In the genomic region with DNA sequence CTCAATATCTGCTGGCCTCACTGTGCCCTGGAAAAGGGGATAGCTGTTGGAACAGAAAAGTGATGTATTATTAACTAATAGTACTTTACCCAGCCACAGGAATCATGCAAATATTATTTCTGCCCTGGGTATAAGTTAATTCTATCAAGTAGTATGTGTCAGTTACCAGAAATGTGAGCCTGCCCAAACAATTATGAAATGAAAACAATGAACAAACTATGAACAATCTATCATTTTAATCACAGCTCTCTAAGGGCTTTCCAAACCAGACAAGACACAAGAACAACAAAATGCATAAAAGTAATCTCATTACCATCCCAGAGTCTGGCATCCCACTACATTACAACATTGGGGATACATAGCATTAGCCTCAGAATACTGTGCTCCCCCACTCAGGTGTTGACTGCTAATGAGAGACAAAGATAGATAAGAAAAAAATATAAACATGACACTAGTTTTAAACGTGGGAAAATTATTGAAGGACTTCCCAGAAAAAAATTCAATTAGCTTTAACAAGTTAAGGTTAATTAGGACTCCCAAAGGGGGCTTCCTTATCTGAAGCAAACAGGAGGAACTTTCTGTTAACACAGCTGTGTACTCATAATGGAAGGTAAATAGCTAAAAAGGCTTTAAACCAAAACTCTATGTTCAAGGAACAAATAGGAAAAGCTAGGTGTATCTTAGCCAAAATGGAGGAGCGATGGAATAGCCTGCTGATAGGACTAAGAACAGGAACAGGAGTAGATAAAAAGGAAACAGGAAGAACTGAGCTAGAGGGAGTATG, we compare ENCODE assay signal across 16 cellular contexts. TPM values are rescaled to one million over a fixed set of nuclear protein-coding genes. Genes with fewer than 3 reads are reported as not detected.
DNase-seq lines count a peak whose midpoint lies in the region; ATAC-seq and TF ChIP-seq lines count a peak whose summit lies in the region.
"Had no signal": no experiment of that assay in that cellular context is flagged by ENCODE, and none has a peak within 500 bp of the region (broad histone marks: within the 10 kb centered on the region; RNA-seq: fewer than 3 reads in every experiment).

No MANE protein-coding gene starts in this region.

- H3K4me1 Mint-ChIP-seq in T-helper 2 cell treated with Interferon-gamma antibody and Interleukin-4, amounts not matched to agents 5 μg/mL and 100 μg/mL, for 36 hours (ENCODE audit: low read depth) = peaks cover 37% of the 10 kb centered on the region
- H3K4me1 Mint-ChIP-seq in dendritic cell treated with granulocyte-macrophage colony-stimulating factor and Interleukin-4, amounts not matched to agents 40 ng/mL and 50 ng/mL, for 4 days (ENCODE audit: low read depth) = peaks cover 41% of the 10 kb centered on the region
- peaks cover 42% of the 10 kb centered on the region for H3K4me1 Mint-ChIP-seq in progenitor cell of endocrine pancreas (ENCODE audit: low read depth)

- peak overlapping the region; percentile 80 for H3K4me3 Mint-ChIP-seq in T-helper 2 cell treated with Interferon-gamma antibody and Interleukin-4, amounts not matched to agents 5 μg/mL and 100 μg/mL, for 36 hours
- H3K4me3 Mint-ChIP-seq in dendritic cell treated with granulocyte-macrophage colony-stimulating factor and Interleukin-4, amounts not matched to agents 40 ng/mL and 50 ng/mL, for 4 days = no peak overlapping the region
- H3K4me3 Mint-ChIP-seq in progenitor cell of endocrine pancreas (ENCODE audit: low read depth) = peak overlapping the region; percentile 90

- DNase-seq in T-helper 2 cell treated with Interferon-gamma antibody and Interleukin-4, amounts not matched to agents 5 μg/mL and 100 μg/mL, for 36 hours (ENCODE audit: low spot score) = no peak
- DNase-seq in T-helper 2 cell = no peak
- DNase-seq in OCI-M1 (lab: John Stamatoyannopoulos, UW) = peak; percentile 15
- DNase-seq in progenitor cell of endocrine pancreas (ENCODE audit: low spot score, unreplicated experiment) = no peak
- no peak for DNase-seq in globus pallidus (ENCODE audit: low spot score)
- no peak for DNase-seq in putamen (ENCODE audit: low spot score)
- DNase-seq: activated CD4-positive, alpha-beta T cell treated with anti-CD3 and anti-CD28 coated beads for 4 hours; central memory CD4-positive, alpha-beta T cell; head of caudate nucleus; NCI-H2081; RPMI8226; stimulated activated CD4-positive, alpha-beta T cell treated with anti-CD3 and anti-CD28 coated beads, Interleukin-1b, Interleukin-23, amount 100 ng/mL, for 48 hours; thyroid gland had no signal

- H3K27ac Mint-ChIP-seq in T-helper 2 cell treated with Interferon-gamma antibody and Interleukin-4, amounts not matched to agents 5 μg/mL and 100 μg/mL, for 36 hours = peak overlapping the region; percentile 4
- peak overlapping the region; percentile 43 for H3K27ac Mint-ChIP-seq in dendritic cell treated with granulocyte-macrophage colony-stimulating factor and Interleukin-4, amounts not matched to agents 40 ng/mL and 50 ng/mL, for 4 days
- peak overlapping the region; percentile 89 for H3K27ac Mint-ChIP-seq in progenitor cell of endocrine pancreas

- no peaks in the 10 kb centered on the region for H3K9me3 Mint-ChIP-seq in T-helper 2 cell treated with Interferon-gamma antibody and Interleukin-4, amounts not matched to agents 5 μg/mL and 100 μg/mL, for 36 hours
- H3K9me3 Mint-ChIP-seq in dendritic cell treated with granulocyte-macrophage colony-stimulating factor and Interleukin-4, amounts not matched to agents 40 ng/mL and 50 ng/mL, for 4 days = no peaks in the 10 kb centered on the region
- H3K9me3 Mint-ChIP-seq in progenitor cell of endocrine pancreas (ENCODE audit: low read depth) = no peaks in the 10 kb centered on the region

- TF ChIP-seq CTCF in progenitor cell of endocrine pancreas (IDR thresholded peaks at IDR 0.05; ENCODE audit: unreplicated experiment) = no peak

- no peak for ATAC-seq in HG03469 (IDR thresholded peaks at IDR 0.05; ENCODE audit: unreplicated experiment)
- ATAC-seq: A549 had no signal

- peaks cover 10% of the 10 kb centered on the region for H3K27me3 Mint-ChIP-seq in T-helper 2 cell treated with Interferon-gamma antibody and Interleukin-4, amounts not matched to agents 5 μg/mL and 100 μg/mL, for 36 hours (ENCODE audit: low read depth)
- H3K27me3 Mint-ChIP-seq in dendritic cell treated with granulocyte-macrophage colony-stimulating factor and Interleukin-4, amounts not matched to agents 40 ng/mL and 50 ng/mL, for 4 days = no peaks in the 10 kb centered on the region
- no peaks in the 10 kb centered on the region for H3K27me3 Mint-ChIP-seq in progenitor cell of endocrine pancreas

- H3K36me3 Mint-ChIP-seq in T-helper 2 cell treated with Interferon-gamma antibody and Interleukin-4, amounts not matched to agents 5 μg/mL and 100 μg/mL, for 36 hours (ENCODE audit: low read depth) = peaks cover 29% of the 10 kb centered on the region
- H3K36me3 Mint-ChIP-seq in dendritic cell treated with granulocyte-macrophage colony-stimulating factor and Interleukin-4, amounts not matched to agents 40 ng/mL and 50 ng/mL, for 4 days (ENCODE audit: low read depth) = peaks cover 52% of the 10 kb centered on the region
- H3K36me3 Mint-ChIP-seq in progenitor cell of endocrine pancreas (ENCODE audit: insufficient read depth) = peaks cover 6% of the 10 kb centered on the region

- intact Hi-C loops in dendritic cell treated with granulocyte-macrophage colony-stimulating factor and Interleukin-4, amounts not matched to agents 40 ng/mL and 50 ng/mL, for 4 days (cut with micrococcal nuclease) = loop anchor here (5.0 kb wide), 1 partner anchor 43 kb away; a partner anchor contains a TSS

RNA-seq across cellular contexts. Expression of a gene that starts 3.3 kb away (rescaled TPM):
- 90.3 and 92.5 TPM in 2 replicates for total RNA-seq in progenitor cell of endocrine pancreas

RNA-seq across cellular contexts. Expression of a gene that starts 41.6 kb away (rescaled TPM):
- 40.4 and 44.2 TPM in 2 replicates for total RNA-seq in progenitor cell of endocrine pancreas

Comparison
In these comparisons a context has a peak if more than half of its experiments do, and no peak if none do; other contexts are left out.
1. H3K27ac Mint-ChIP-seq: peak in every context shown above with its lines; median percentile 89 in progenitor cell of endocrine pancreas; 43 in dendritic cell treated with granulocyte-macrophage colony-stimulating factor and Interleukin-4, amounts not matched to agents 40 ng/mL and 50 ng/mL, for 4 days; 4 in T-helper 2 cell treated with Interferon-gamma antibody and Interleukin-4, amounts not matched to agents 5 μg/mL and 100 μg/mL, for 36 hours.